Comparison of ENCODE assay signal across 11 cellular contexts in the genomic region with DNA sequence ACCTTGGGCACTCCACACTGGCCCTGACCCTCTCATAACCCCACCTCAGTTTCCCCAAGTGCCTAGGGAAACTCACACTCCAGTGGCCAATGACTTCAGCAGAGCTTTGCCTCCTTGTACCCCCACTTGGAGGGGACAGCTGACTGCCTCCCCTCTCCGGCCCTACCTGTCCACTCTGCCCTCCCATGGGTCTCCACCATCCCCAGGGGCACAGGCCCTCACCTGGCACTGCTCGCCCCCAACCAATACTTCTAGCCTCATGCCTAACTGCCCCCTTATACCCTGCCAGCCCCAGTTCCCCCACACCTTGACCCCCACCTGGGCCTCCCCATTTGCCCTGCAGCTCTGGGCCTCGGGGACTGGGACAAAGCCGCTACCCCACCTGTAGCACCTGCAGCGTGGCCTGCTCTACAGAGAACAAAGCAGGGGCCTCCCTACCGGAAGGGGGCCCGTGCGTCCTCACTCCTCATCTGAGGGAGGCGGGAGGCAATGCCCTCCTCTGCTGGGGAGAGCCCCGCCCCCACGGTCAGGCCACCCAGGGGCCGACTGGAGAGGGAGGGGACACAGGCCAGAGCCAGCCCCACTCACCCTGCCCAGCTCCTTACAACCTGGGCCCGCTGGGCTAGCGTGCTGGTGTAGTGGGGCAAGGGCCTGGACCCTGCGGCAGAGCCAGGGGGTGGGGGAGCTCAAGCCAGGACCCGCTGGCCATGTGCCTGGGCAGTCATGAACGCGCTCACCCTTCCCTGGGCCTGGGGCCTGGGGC. TPM values are rescaled to one million over a fixed set of nuclear protein-coding genes. Genes with fewer than 3 reads are reported as not detected.
A peak's percentile ranks its signal among the peaks of the same experiment; 100 is the strongest.
DNase-seq lines count a peak whose midpoint lies in the region; FAIRE-seq and TF ChIP-seq lines count a peak whose summit lies in the region.
"Had no signal": no experiment of that assay in that cellular context is flagged by ENCODE, and none has a peak within 500 bp of the region (broad histone marks: within the 10 kb centered on the region; RNA-seq: fewer than 3 reads in every experiment).

No MANE protein-coding gene starts in this region.

- H3K27me3 Mint-ChIP-seq in osteocyte (ENCODE audit: unreplicated experiment), result no peaks in the 10 kb centered on the region

- DNase-seq in ELF-1 (ENCODE audit: low read depth, low spot score) (peak; percentile 37), caudate nucleus (lab: John Stamatoyannopoulos, UW) (no peak), osteocyte (ENCODE audit: extremely low spot score, unreplicated experiment) (no peak), DMS53 treated with DMSO at 0.1 percent for 48 hours (lab: John Stamatoyannopoulos, UW; ENCODE audit: unreplicated experiment) (no peak), NCI-H187 (lab: John Stamatoyannopoulos, UW) (no peak), HTR-8/SVneo (ENCODE audit: insufficient read length, low spot score) (no peak)
- DNase-seq: effector CD8-positive, alpha-beta T cell; NK-92 treated with Interleukin-12 subunit alpha and Interleukin-12 subunit beta, amount 100 ng/mL, for 24 hours had no signal

- H3K9me3 Mint-ChIP-seq in osteocyte (ENCODE audit: unreplicated experiment), result no peaks in the 10 kb centered on the region
- H3K9me3 Mint-ChIP-seq: neural crest cell had no signal

- H3K4me3 Mint-ChIP-seq in osteocyte (ENCODE audit: unreplicated experiment), result no peak overlapping the region
- H3K4me3 Mint-ChIP-seq: neural crest cell had no signal

- peaks cover 68% of the 10 kb centered on the region for H3K4me1 Mint-ChIP-seq in osteocyte (ENCODE audit: unreplicated experiment)

- no peaks in the 10 kb centered on the region for H3K36me3 Mint-ChIP-seq in osteocyte (ENCODE audit: unreplicated experiment)

- FAIRE-seq in HTR-8/SVneo (lab: Jason Lieb, UNC), result no peak
- FAIRE-seq: D721Med, GM19239 had no signal

- peak overlapping the region; percentile 65 for H3K27ac Mint-ChIP-seq in osteocyte (ENCODE audit: unreplicated experiment)

- H3K27ac ChIP-seq in caudate nucleus (ENCODE audit: low read depth, low read length), result peak overlapping the region; percentile 74

- TF ChIP-seq CTCF in osteocyte (IDR thresholded peaks at IDR 0.05), result no peak

RNA-seq across cellular contexts. Expression of a gene that starts 8.2 kb away (rescaled TPM):
- 201 and 204 TPM in 2 replicates for total RNA-seq in osteocyte

RNA-seq across cellular contexts. Expression of a gene that starts 28.0 kb away (rescaled TPM):
- 1,013 and 1,039 TPM in 2 replicates for total RNA-seq in osteocyte

RNA-seq across cellular contexts. Expression of a gene that starts 48.2 kb away (rescaled TPM):
- 7.8 and 8.8 TPM in 2 replicates for total RNA-seq in osteocyte

RNA-seq across cellular contexts. Expression of a gene that starts 56.1 kb away (rescaled TPM):
- total RNA-seq in osteocyte, result 82.6 and 83.9 TPM in 2 replicates
